7 cellular contexts compared by ENCODE assay signal in genomic region chr20:2520617-2521016, GRCh38. TPM values are rescaled to one million over a fixed set of nuclear protein-coding genes. Genes with fewer than 3 reads are reported as not detected.
"Had no signal": no experiment of that assay in that cellular context is flagged by ENCODE, and none has a peak within 500 bp of the region (broad histone marks: within the 10 kb centered on the region; RNA-seq: fewer than 3 reads in every experiment).

No MANE protein-coding gene starts in this region.

- ATAC-seq: GM23338, HepG2, K562 had no signal

- H3K27ac Mint-ChIP-seq: GM23338, H9 had no signal

- H3K4me3 Mint-ChIP-seq: GM23338, H9 had no signal

- H3K9me3 Mint-ChIP-seq: GM23338, H9 had no signal

- DNase-seq: H9, HCEC 1CT had no signal

RNA-seq across cellular contexts. Expression of gene TMC2, which starts 15.8 kb away (rescaled TPM):
- total RNA-seq: GM23338, H1, H9, HepG2, HT1080, K562 had no signal
